Comparison of ENCODE assay signal across 21 cellular contexts in genomic region chr3:188936597-188937107, GRCh38.
"Had no signal": no experiment of that assay in that cellular context is flagged by ENCODE, and none has a peak within 500 bp of the region (broad histone marks: within the 10 kb centered on the region; RNA-seq: fewer than 3 reads in every experiment).

No MANE protein-coding gene starts in this region.

- FAIRE-seq: urothelium cell line had no signal

- H3K27ac ChIP-seq: breast epithelium, neural progenitor cell, prostate gland, right atrium auricular region, tibial artery had no signal

- H3K4me2 ChIP-seq: neural progenitor cell had no signal

- DNase-seq: activated CD4-positive, alpha-beta memory T cell treated with anti-CD3 and anti-CD28 coated beads, Interleukin-2, amount 10 ng/mL, durations not matched to agents 7 days and 5 days; activated CD4-positive, alpha-beta T cell treated with anti-CD3 and anti-CD28 coated beads for 48 hours; activated CD8-positive, alpha-beta memory T cell treated with anti-CD3 and anti-CD28 coated beads, Interleukin-2, amount 10 ng/mL, durations not matched to agents 7 days and 5 days; activated naive CD4-positive, alpha-beta T cell treated with anti-CD3 and anti-CD28 coated beads for 36 hours; aorta; cerebellar nuclear complex; cortex of kidney; effector CD4-positive, alpha-beta T cell; left ventricle myocardium superior; naive thymus-derived CD4-positive, alpha-beta T cell; stimulated activated CD4-positive, alpha-beta T cell treated with anti-CD3 and anti-CD28 coated beads, Interleukin-12 subunit alpha, Interleukin-12 subunit beta, amount 100 ng/mL, for 4 hours; stimulated activated CD4-positive, alpha-beta T cell treated with anti-CD3 and anti-CD28 coated beads, Interleukin-1b, Interleukin-23, amount 100 ng/mL, for 48 hours; stimulated activated naive CD4-positive, alpha-beta T cell treated with Interleukin-2 at 50 U/mL for 16 hours; SW 1271; T-helper 2 cell; tibial artery had no signal

- H3K9me3 ChIP-seq: breast epithelium, prostate gland, right atrium auricular region, tibial artery had no signal

- H2AFZ ChIP-seq: neural progenitor cell had no signal

- H3K9ac ChIP-seq: neural progenitor cell had no signal

- H3K4me1 ChIP-seq: breast epithelium, prostate gland had no signal

- H3K36me3 ChIP-seq: breast epithelium, neural progenitor cell, prostate gland, right atrium auricular region, tibial artery had no signal

- H3K27me3 ChIP-seq: breast epithelium, neural progenitor cell, right atrium auricular region, tibial artery had no signal

- H3K4me3 ChIP-seq: breast epithelium, neural progenitor cell, prostate gland, right atrium auricular region, tibial artery had no signal

- ATAC-seq: activated CD8-positive, alpha-beta memory T cell treated with anti-CD3 and anti-CD28 coated beads, Interleukin-2, amount 10 ng/mL, durations not matched to agents 7 days and 5 days; left ventricle myocardium superior; naive thymus-derived CD4-positive, alpha-beta T cell had no signal
